In genomic region chr2:181318504-181319280, GRCh38 we compare ENCODE assay signal across 16 cellular contexts.
DNase-seq lines count a peak whose midpoint lies in the region; ATAC-seq and TF ChIP-seq lines count a peak whose summit lies in the region.
"Had no signal": no experiment of that assay in that cellular context is flagged by ENCODE, and none has a peak within 500 bp of the region (broad histone marks: within the 10 kb centered on the region; RNA-seq: fewer than 3 reads in every experiment).

No MANE protein-coding gene starts in this region.

- H3K9me3 Mint-ChIP-seq in activated naive CD4-positive, alpha-beta T cell treated with anti-CD3 and anti-CD28 coated beads, Interleukin-2, amount 50 U/mL, for 24 hours: no peaks in the 10 kb centered on the region
- no peaks in the 10 kb centered on the region for H3K9me3 Mint-ChIP-seq in activated naive CD4-positive, alpha-beta T cell treated with anti-CD3 and anti-CD28 coated beads for 36 hours
- H3K9me3 Mint-ChIP-seq in WTC11: no peaks in the 10 kb centered on the region
- no peaks in the 10 kb centered on the region for H3K9me3 Mint-ChIP-seq in activated T-cell treated with anti-CD3 and anti-CD28 coated beads, Interleukin-2, amount 50 U/mL, for 4 hours

- peak overlapping the region; percentile 12 for H3K27ac ChIP-seq in KOPT-K1 (ENCODE audit: low read depth, low read length, poor library complexity, severe bottlenecking)
- H3K27ac ChIP-seq: BLaER1 treated with 17β-estradiol and CSF1 and Interleukin-3, amounts not matched to agents 10 nM and 100 nM had no signal

- POLR2A ChIA-PET in WTC11 (lab: Charles Lee): no interaction called here

- no peaks in the 10 kb centered on the region for H3K27me3 Mint-ChIP-seq in activated naive CD4-positive, alpha-beta T cell treated with anti-CD3 and anti-CD28 coated beads, Interleukin-2, amount 50 U/mL, for 24 hours
- H3K27me3 Mint-ChIP-seq in activated naive CD4-positive, alpha-beta T cell treated with anti-CD3 and anti-CD28 coated beads for 36 hours (ENCODE audit: low read depth): no peaks in the 10 kb centered on the region
- H3K27me3 Mint-ChIP-seq in WTC11 (ENCODE audit: low read depth): no peaks in the 10 kb centered on the region
- H3K27me3 Mint-ChIP-seq in activated T-cell treated with anti-CD3 and anti-CD28 coated beads, Interleukin-2, amount 50 U/mL, for 4 hours (ENCODE audit: low read depth): no peaks in the 10 kb centered on the region

- no peak for TF ChIP-seq CTCF in WTC11 (IDR thresholded peaks at IDR 0.05)

- ATAC-seq in WTC11: peak; percentile 63
- no peak for ATAC-seq in activated T-cell treated with anti-CD3 and anti-CD28 coated beads, Interleukin-2, amount 50 U/mL, for 4 hours
- ATAC-seq: HCT116 had no signal

- CTCF ChIA-PET in activated naive CD4-positive, alpha-beta T cell treated with anti-CD3 and anti-CD28 coated beads for 36 hours (lab: Charles Lee): interaction anchor here (0.9 to 3.4 kb wide), 6 partner anchors 33 to 213 kb away, joined by 3 to 21 read pairs (median 4); partner anchors contain the start of gene ITGA4
- CTCF ChIA-PET in WTC11 (lab: Charles Lee): interaction anchor here (1.3 kb wide), 1 partner anchor 139 kb away, joined by 4 read pairs; the partner anchor contains the start of gene ITGA4

- peaks cover 8% of the 10 kb centered on the region for H3K36me3 Mint-ChIP-seq in activated naive CD4-positive, alpha-beta T cell treated with anti-CD3 and anti-CD28 coated beads, Interleukin-2, amount 50 U/mL, for 24 hours
- H3K36me3 Mint-ChIP-seq in activated naive CD4-positive, alpha-beta T cell treated with anti-CD3 and anti-CD28 coated beads for 36 hours (ENCODE audit: low read depth): no peaks in the 10 kb centered on the region
- H3K36me3 Mint-ChIP-seq in WTC11: no peaks in the 10 kb centered on the region
- H3K36me3 Mint-ChIP-seq in activated T-cell treated with anti-CD3 and anti-CD28 coated beads, Interleukin-2, amount 50 U/mL, for 4 hours (ENCODE audit: insufficient read depth): peaks cover 8% of the 10 kb centered on the region

- no peak overlapping the region for H3K4me3 Mint-ChIP-seq in activated naive CD4-positive, alpha-beta T cell treated with anti-CD3 and anti-CD28 coated beads, Interleukin-2, amount 50 U/mL, for 24 hours
- H3K4me3 Mint-ChIP-seq in activated naive CD4-positive, alpha-beta T cell treated with anti-CD3 and anti-CD28 coated beads for 36 hours: no peak overlapping the region
- no peak overlapping the region for H3K4me3 Mint-ChIP-seq in WTC11
- no peak overlapping the region for H3K4me3 Mint-ChIP-seq in activated T-cell treated with anti-CD3 and anti-CD28 coated beads, Interleukin-2, amount 50 U/mL, for 4 hours

- DNase-seq in activated naive CD4-positive, alpha-beta T cell treated with anti-CD3 and anti-CD28 coated beads for 36 hours: no peak
- no peak for DNase-seq in WTC11 (ENCODE audit: low spot score)
- DNase-seq in activated T-cell treated with anti-CD3 and anti-CD28 coated beads, Interleukin-2, amount 50 U/mL, for 4 hours: no peak
- DNase-seq in COLO668 (lab: John Stamatoyannopoulos, UW; ENCODE audit: unreplicated experiment): no peak
- no peak for DNase-seq in NCI-H187 (lab: John Stamatoyannopoulos, UW)
- DNase-seq: 8988T; AML-193; CD4-positive, CD25-positive, alpha-beta regulatory T cell; DMS153; DND-41; GDM1; IMR-90 had no signal

- H3K9me3 ChIP-seq in KOPT-K1 (ENCODE audit: insufficient read depth, low read length, poor library complexity, severe bottlenecking): no peaks in the 10 kb centered on the region

- 0 out of 2 replicates have a peak, but pooled peaks cover 8% of the 10 kb centered on the region for H3K36me3 ChIP-seq in KOPT-K1 (ENCODE audit: insufficient read depth, low read length)
- H3K36me3 ChIP-seq: BLaER1 treated with 17β-estradiol and CSF1 and Interleukin-3, amounts not matched to agents 10 nM and 100 nM had no signal

- peak overlapping the region; percentile 23 for H3K27ac Mint-ChIP-seq in activated naive CD4-positive, alpha-beta T cell treated with anti-CD3 and anti-CD28 coated beads, Interleukin-2, amount 50 U/mL, for 24 hours
- H3K27ac Mint-ChIP-seq in activated naive CD4-positive, alpha-beta T cell treated with anti-CD3 and anti-CD28 coated beads for 36 hours: no peak overlapping the region
- H3K27ac Mint-ChIP-seq in WTC11: no peak overlapping the region
- H3K27ac Mint-ChIP-seq: CD4-positive, CD25-positive, alpha-beta regulatory T cell had no signal

- peaks cover 47% of the 10 kb centered on the region for H3K4me1 Mint-ChIP-seq in activated naive CD4-positive, alpha-beta T cell treated with anti-CD3 and anti-CD28 coated beads, Interleukin-2, amount 50 U/mL, for 24 hours
- peaks cover 42% of the 10 kb centered on the region for H3K4me1 Mint-ChIP-seq in activated naive CD4-positive, alpha-beta T cell treated with anti-CD3 and anti-CD28 coated beads for 36 hours (ENCODE audit: low read depth)
- peaks cover 17% of the 10 kb centered on the region for H3K4me1 Mint-ChIP-seq in WTC11
- peaks cover 25% of the 10 kb centered on the region for H3K4me1 Mint-ChIP-seq in activated T-cell treated with anti-CD3 and anti-CD28 coated beads, Interleukin-2, amount 50 U/mL, for 4 hours (ENCODE audit: low read depth)

- intact Hi-C loops in activated naive CD4-positive, alpha-beta T cell treated with anti-CD3 and anti-CD28 coated beads for 36 hours (cut with micrococcal nuclease): loop anchor here (1.0 to 5.0 kb wide), 2 partner anchors 16 to 364 kb away; partner anchors contain the start of gene NEUROD1

TF ChIP-seq in WTC11, 78 proteins besides CTCF, POLR2A, EP300 and RAD21 (continues in another document):
- TF ChIP-seq FOXP4 (CRISPR knock-in tag; IDR thresholded peaks at IDR 0.05): no peak
- TF ChIP-seq ZNF263 (CRISPR knock-in tag; IDR thresholded peaks at IDR 0.05; ENCODE audit: low read depth): no peak
- no peak for TF ChIP-seq HMGXB4 (CRISPR knock-in tag; IDR thresholded peaks at IDR 0.05)
- TF ChIP-seq GRHL2 (CRISPR knock-in tag; IDR thresholded peaks at IDR 0.05; ENCODE audit: insufficient replicate concordance, severe bottlenecking): no peak
- no peak for TF ChIP-seq NR3C1 (CRISPR knock-in tag; conservative IDR thresholded peaks at IDR 0.05; ENCODE audit: low read depth)
- TF ChIP-seq ZNF416 (CRISPR knock-in tag; IDR thresholded peaks at IDR 0.05): no peak
- TF ChIP-seq ZMAT4 (CRISPR knock-in tag; IDR thresholded peaks at IDR 0.05): no peak
- no peak for TF ChIP-seq NFE2L1 (CRISPR knock-in tag; IDR thresholded peaks at IDR 0.05)
- TF ChIP-seq HMGA2 (CRISPR knock-in tag; IDR thresholded peaks at IDR 0.05): no peak
- no peak for TF ChIP-seq ZNF396 (CRISPR knock-in tag; IDR thresholded peaks at IDR 0.05; ENCODE audit: borderline replicate concordance)
